15 cellular contexts compared by ENCODE assay signal in genomic region chr11:45745065-45745811, GRCh38. TPM values are rescaled to one million over a fixed set of nuclear protein-coding genes. Genes with fewer than 3 reads are reported as not detected.
A peak's percentile ranks its signal among the peaks of the same experiment; 100 is the strongest.
DNase-seq lines count a peak whose midpoint lies in the region; ATAC-seq, FAIRE-seq and TF ChIP-seq lines count a peak whose summit lies in the region.
"Had no signal": no experiment of that assay in that cellular context is flagged by ENCODE, and none has a peak within 500 bp of the region (broad histone marks: within the 10 kb centered on the region; RNA-seq: fewer than 3 reads in every experiment).

No MANE protein-coding gene starts in this region.

- no peak for ATAC-seq in K562
- ATAC-seq in HG03108 (IDR thresholded peaks at IDR 0.05; ENCODE audit: unreplicated experiment) = no peak
- ATAC-seq: CD8-positive, alpha-beta T cell; stimulated activated naive B cell treated with anti-CD40 and anti-IgM and Interleukin-4, amounts not matched to agents 10 μg/mL and 1 μg/mL and 100 μg/mL, for 72 hours had no signal

- TF ChIP-seq POLR2A in K562 (conservative IDR thresholded peaks at IDR 0.05) (no peak), ovary (IDR thresholded peaks at IDR 0.05) (no peak), vagina (IDR thresholded peaks at IDR 0.05) (no peak)

- no peak for TF ChIP-seq RAD21 in K562 (CRISPR knock-in tag; conservative IDR thresholded peaks at IDR 0.05 in 1 of 2, IDR thresholded peaks at IDR 0.05 in 1 of 2)

- H3K9ac ChIP-seq in K562 (ENCODE audit: insufficient read depth in 1 of 2, low read depth in 2 of 2, low read length in 2 of 2) = no peak overlapping the region

- H3K79me2 ChIP-seq in K562 (ENCODE audit: control insufficient read depth, insufficient read depth, low read length) = no peaks in the 10 kb centered on the region

- H4K20me1 ChIP-seq in K562 (replicated peaks; ENCODE audit: control insufficient read depth, insufficient read depth, low read length) = no peaks in the 10 kb centered on the region

- H3K27me3 ChIP-seq in K562 (ENCODE audit: control insufficient read depth in 2 of 2, insufficient read depth in 2 of 2, low read length in 2 of 2) (peaks cover 13 to 42% of the 10 kb centered on the region in 2 experiments; a peak in 4 of 5 replicates), left ventricle myocardium inferior (ENCODE audit: low read depth) (no peaks in the 10 kb centered on the region), ovary (no peaks in the 10 kb centered on the region), vagina (no peaks in the 10 kb centered on the region)
- H3K27me3 ChIP-seq: brain microvascular endothelial cell had no signal

- TF ChIP-seq EP300 in K562 (IDR thresholded peaks at IDR 0.05; ENCODE audit: low read length) (no peak), ovary (IDR thresholded peaks at IDR 0.05) (no peak)

- CTCF ChIA-PET in K562 (lab: Yijun Ruan, JAX; ENCODE audit: low intra/inter-chr PET ratio) (no interaction called here), RWPE1 (lab: Yijun Ruan, JAX) (no interaction called here)

- H3K4me1 ChIP-seq in K562 (replicated peaks in 1 of 2; ENCODE audit: control insufficient read depth in 2 of 2, insufficient read depth in 2 of 2, low read length in 2 of 2) (no peaks in the 10 kb centered on the region), left ventricle myocardium inferior (peaks cover 21% of the 10 kb centered on the region), ovary (ENCODE audit: insufficient read depth) (no peaks in the 10 kb centered on the region), vagina (no peaks in the 10 kb centered on the region)

- TF ChIP-seq CTCF in K562 (IDR thresholded peaks at IDR 0.05 in 2 of 3, conservative IDR thresholded peaks at IDR 0.05 in 1 of 3; ENCODE audit: insufficient read depth in 2 of 3, low read depth in 1 of 3, low read length in 3 of 3) = no peak
- TF ChIP-seq CTCF in left ventricle myocardium inferior (IDR thresholded peaks at IDR 0.05; ENCODE audit: borderline replicate concordance) = no peak
- TF ChIP-seq CTCF in ovary (IDR thresholded peaks at IDR 0.05) = no peak
- no peak for TF ChIP-seq CTCF in vagina (IDR thresholded peaks at IDR 0.05)
- TF ChIP-seq CTCF in RWPE1 (conservative IDR thresholded peaks at IDR 0.05; ENCODE audit: low read depth) = no peak

- no peak overlapping the region for H3K27ac ChIP-seq in K562 (ENCODE audit: extremely low read depth, low read depth, low read length)
- H3K27ac ChIP-seq in left ventricle myocardium inferior (replicated peaks) = peak overlapping the region; percentile 77
- peak overlapping the region in 1 of 2 donors; percentile 73 for H3K27ac ChIP-seq in ovary
- peak overlapping the region; percentile 27 for H3K27ac ChIP-seq in vagina
- H3K27ac ChIP-seq in RWPE1 = no peak overlapping the region
- H3K27ac ChIP-seq: brain microvascular endothelial cell had no signal

- H2AFZ ChIP-seq in K562 (ENCODE audit: low read depth, low read length) = no peak overlapping the region

- in situ Hi-C loops in K562 (cut with MboI) = no loop called here

- H3K9me1 ChIP-seq in K562 (ENCODE audit: control insufficient read depth, insufficient read depth, low read length) = no peaks in the 10 kb centered on the region

- H3K36me3 ChIP-seq in K562 (ENCODE audit: control insufficient read depth, insufficient read depth, low read length) = no peaks in the 10 kb centered on the region
- H3K36me3 ChIP-seq in left ventricle myocardium inferior = no peaks in the 10 kb centered on the region
- no peaks in the 10 kb centered on the region for H3K36me3 ChIP-seq in ovary
- H3K36me3 ChIP-seq in vagina = no peaks in the 10 kb centered on the region
- H3K36me3 ChIP-seq: brain microvascular endothelial cell had no signal

- peak; percentile 6 for FAIRE-seq in K562 (lab: Jason Lieb, UNC)

- intact Hi-C loops in K562 (cut with micrococcal nuclease) = loop anchor here (10.0 kb wide), 1 partner anchor 60 kb away; the partner anchor contains the start of gene SLC35C1
- intact Hi-C loops in left ventricle myocardium inferior (cut with micrococcal nuclease) = no loop called here
- intact Hi-C loops in ovary (cut with DNase I) = no loop called here
- intact Hi-C loops in vagina (cut with DNase I) = no loop called here

- H3K9me3 ChIP-seq in K562 (replicated peaks; ENCODE audit: control insufficient read depth, insufficient read depth, low read depth, low read length) (no peaks in the 10 kb centered on the region), left ventricle myocardium inferior (replicated peaks) (no peaks in the 10 kb centered on the region), ovary (no peaks in the 10 kb centered on the region), vagina (no peaks in the 10 kb centered on the region)

- DNase-seq in K562 (ENCODE audit: extremely low read depth in 1 of 4, low spot score in 3 of 4) (no peak), left ventricle myocardium inferior (peak; percentile 77), ovary (peak; percentile 81 to 88 (median 85)), vagina (ENCODE audit: extremely low spot score in 2 of 2) (no peak), RWPE1 (ENCODE audit: low spot score) (no peak), GDM1 (lab: John Stamatoyannopoulos, UW) (no peak)
- DNase-seq: activated CD4-positive, alpha-beta T cell treated with anti-CD3 and anti-CD28 coated beads, Interleukin-2, amount 10 ng/mL, durations not matched to agents 7 days and 5 days; brain microvascular endothelial cell; CD8-positive, alpha-beta T cell; GF-D8; NCI-H1436 treated with DMSO at 0.1 percent for 48 hours; stimulated activated CD4-positive, alpha-beta T cell treated with anti-CD3 and anti-CD28 coated beads, Interleukin-4, amount 100 ng/mL, for 4 hours; stimulated activated naive B cell treated with anti-CD40 and anti-IgM and Interleukin-4, amounts not matched to agents 10 μg/mL and 1 μg/mL and 100 μg/mL, for 72 hours had no signal

- no peak overlapping the region for H3K4me2 ChIP-seq in K562 (ENCODE audit: insufficient read depth, low read length)

- POLR2A ChIA-PET in K562 (lab: Yijun Ruan, JAX) = interaction anchor here (0.7 to 1.4 kb wide), 2 partner anchors 24 to 53 kb away, joined by 5 to 6 read pairs; no protein-coding TSS in a partner anchor
- POLR2A ChIA-PET in RWPE1 (lab: Yijun Ruan, JAX; ENCODE audit: low non-redundant PET) = no interaction called here

- BruUV-seq in K562 (replicated peaks; lab: Mats Ljungman, UMichigan) = no TSS peak

- H3K4me3 ChIP-seq in K562 (no peak overlapping the region), left ventricle myocardium inferior (no peak overlapping the region), ovary (no peak overlapping the region), vagina (no peak overlapping the region)
- H3K4me3 ChIP-seq: lung had no signal

- 0% methylated on average over 13 of the region's 13 CpGs for WGBS in K562 (ENCODE audit: insufficient coverage, low coverage, missing lambda C conversion rate)
- WGBS in ovary, 3 donors = 14 to 24% (median 17%) methylated on average over 13 of the region's 13 CpGs

TF ChIP-seq in K562, 482 proteins besides CTCF, POLR2A, EP300 and RAD21 (continues in another document):
- TF ChIP-seq CAMTA2 (CRISPR knock-in tag; conservative IDR thresholded peaks at IDR 0.05) (no peak), ZNF592 (IDR thresholded peaks at IDR 0.05) (no peak)

RNA-seq across cellular contexts. Expression of gene SLC35C1, which starts 59.7 kb away (rescaled TPM):
- 4.6 and 15.0 TPM in 2 replicates for total RNA-seq in K562 (2011; cell fraction: chromatin; rRNA removed; ENCODE audit: low replicate concordance)
- total RNA-seq in K562 (2011; cell fraction: nucleolus; rRNA removed) = 15.7 and 22.2 TPM in 2 replicates
- 13.6 and 16.2 TPM in 2 replicates for total RNA-seq in K562 (2011; cell fraction: nucleoplasm; rRNA removed)
- total RNA-seq in K562 (2014; rRNA removed) (3.6 and 5.4 TPM in 2 replicates), K562 (2014; rRNA removed; fragmentation: Illumina TruSeq; extraction: Trizol) (0.96 and 1.5 TPM in 2 replicates), K562 (2015; rRNA removed; fragmentation: Illumina TruSeq; extraction: Trizol) (2.4 and 3.0 TPM in 2 replicates), K562 (2021) (13.1 and 14.9 TPM in 2 replicates), left ventricle myocardium inferior (5.7 TPM), ovary (10 to 100 TPM in 4 of 7 donors, 1 to 10 TPM in 3; 6.1 to 13.8 (median 10.7) TPM), vagina (16.7 TPM)
- polyA plus RNA-seq in K562 (2011; rRNA removed) (1.3 and 2.6 TPM in 2 replicates), K562 (2014; fragmentation: Illumina TruSeq; extraction: Trizol) (7.4 and 9.7 TPM in 2 replicates), K562 (2014; fragmentation: Nextera tagmentation; extraction: Ambion mirVana) (under 1 TPM; 0.65 to 0.98 TPM), K562 (2014; rRNA removed) (4.2 and 4.4 TPM in 2 replicates), ovary (1 to 10 TPM; 5.9 to 8.4 TPM)
- polyA plus RNA-seq in K562 (2011; cell fraction: cytosol; rRNA removed) = 2.8 and 7.0 TPM in 2 replicates
- polyA plus RNA-seq in K562 (2011; cell fraction: nucleus; rRNA removed) = 2.6 and 5.4 TPM in 2 replicates
- polyA plus RNA-seq in K562 (2012) = 9.2 and 10.4 TPM in 2 replicates
- polyA minus RNA-seq in K562 (2011; rRNA and poly(A)+ RNA removed) = 2.1 and 2.5 TPM in 2 replicates
- 13.7 and 13.8 TPM in 2 replicates for polyA minus RNA-seq in K562 (2011; cell fraction: cytosol; rRNA and poly(A)+ RNA removed)
- 4.8 and 4.9 TPM in 2 replicates for polyA minus RNA-seq in K562 (2011; cell fraction: nucleus; rRNA and poly(A)+ RNA removed)

Comparison
In these comparisons a context has a peak if more than half of its experiments do, and no peak if none do; other contexts are left out.
1. DNase-seq: peak in left ventricle myocardium inferior (single experiment) and ovary (5 of 5); none in K562 (0 of 4), vagina (0 of 2), RWPE1 (single experiment) and GDM1 (single experiment).
2. H3K27ac ChIP-seq: peak in left ventricle myocardium inferior (single experiment) and vagina (single experiment); none in K562 (single experiment) and RWPE1 (single experiment).